Comparison of ENCODE assay signal across 17 cellular contexts in genomic region chr22:47123006-47123826, GRCh38.
DNase-seq lines count a peak whose midpoint lies in the region; ATAC-seq and TF ChIP-seq lines count a peak whose summit lies in the region.
"Had no signal": no experiment of that assay in that cellular context is flagged by ENCODE, and none has a peak within 500 bp of the region (broad histone marks: within the 10 kb centered on the region; RNA-seq: fewer than 3 reads in every experiment).

No MANE protein-coding gene starts in this region.

- no peak for DNase-seq in activated naive CD8-positive, alpha-beta T cell treated with anti-CD3 and anti-CD28 coated beads for 36 hours
- no peak for DNase-seq in activated naive CD8-positive, alpha-beta T cell treated with anti-CD3 and anti-CD28 coated beads, Interleukin-2, amount 50 U/mL, for 24 hours
- DNase-seq in SK-N-MC (ENCODE audit: low read depth, low spot score), result no peak
- DNase-seq in esophagus squamous epithelium (lab: John Stamatoyannopoulos, UW), result no peak
- no peak for DNase-seq in type B pancreatic cell (ENCODE audit: extremely low spot score, unreplicated experiment)
- no peak for DNase-seq in effector CD8-positive, alpha-beta T cell (lab: John Stamatoyannopoulos, UW)
- no peak for DNase-seq in coronary artery (ENCODE audit: low spot score)
- DNase-seq: CD4-positive, alpha-beta memory T cell; mesenchymal stem cell; NCI-H510A; SHP77 treated with DMSO at 0.1 percent for 48 hours; stimulated activated CD4-positive, alpha-beta T cell treated with anti-CD3 and anti-CD28 coated beads, Interleukin-15, amount 100 ng/mL, for 24 hours; stimulated activated naive CD4-positive, alpha-beta T cell treated with Interleukin-2 at 50 U/mL for 16 hours had no signal

- TF ChIP-seq CTCF in esophagus squamous epithelium (IDR thresholded peaks at IDR 0.05) (no peak), type B pancreatic cell (conservative IDR thresholded peaks at IDR 0.05) (no peak), coronary artery (IDR thresholded peaks at IDR 0.05) (no peak)

- peaks cover 6 to 55% (median 11%) of the 10 kb centered on the region in 3 donors for H3K4me1 ChIP-seq in esophagus squamous epithelium

- H3K9me3 Mint-ChIP-seq in activated naive CD8-positive, alpha-beta T cell treated with anti-CD3 and anti-CD28 coated beads for 36 hours, result no peaks in the 10 kb centered on the region
- H3K9me3 Mint-ChIP-seq in activated naive CD8-positive, alpha-beta T cell treated with anti-CD3 and anti-CD28 coated beads, Interleukin-2, amount 50 U/mL, for 24 hours, result no peaks in the 10 kb centered on the region
- no peaks in the 10 kb centered on the region for H3K9me3 Mint-ChIP-seq in type B pancreatic cell
- H3K9me3 Mint-ChIP-seq: activated naive CD4-positive, alpha-beta T cell treated with anti-CD3 and anti-CD28 coated beads, Interleukin-2, amount 50 U/mL, for 24 hours; CD4-positive, alpha-beta memory T cell; T-helper 1 cell treated with Interleukin-12 subunit alpha and Interleukin-12 subunit beta and Interleukin-4 antibody, amounts not matched to agents 30 μg/mL and 1 μg/mL, for 36 hours had no signal

- H3K9me3 ChIP-seq in SK-N-MC (ENCODE audit: low read depth, low read length) (no peaks in the 10 kb centered on the region), esophagus squamous epithelium (no peaks in the 10 kb centered on the region)

- no peaks in the 10 kb centered on the region for H3K27me3 ChIP-seq in esophagus squamous epithelium
- H3K27me3 ChIP-seq: dorsolateral prefrontal cortex had no signal

- H3K4me3 ChIP-seq in SK-N-MC, result no peak overlapping the region
- H3K4me3 ChIP-seq in esophagus squamous epithelium, result no peak overlapping the region
- H3K4me3 ChIP-seq in coronary artery, result no peak overlapping the region
- H3K4me3 ChIP-seq: dorsolateral prefrontal cortex had no signal

- H3K27ac Mint-ChIP-seq in activated naive CD8-positive, alpha-beta T cell treated with anti-CD3 and anti-CD28 coated beads for 36 hours, result peak overlapping the region; percentile 64
- no peak overlapping the region for H3K27ac Mint-ChIP-seq in activated naive CD8-positive, alpha-beta T cell treated with anti-CD3 and anti-CD28 coated beads, Interleukin-2, amount 50 U/mL, for 24 hours
- peak overlapping the region; percentile 73 for H3K27ac Mint-ChIP-seq in type B pancreatic cell
- H3K27ac Mint-ChIP-seq: activated naive CD4-positive, alpha-beta T cell treated with anti-CD3 and anti-CD28 coated beads, Interleukin-2, amount 50 U/mL, for 24 hours; T-helper 1 cell treated with Interleukin-12 subunit alpha and Interleukin-12 subunit beta and Interleukin-4 antibody, amounts not matched to agents 30 μg/mL and 1 μg/mL, for 36 hours had no signal

- H3K36me3 ChIP-seq in SK-N-MC (ENCODE audit: insufficient read depth, low read length) (no peaks in the 10 kb centered on the region), esophagus squamous epithelium (no peaks in the 10 kb centered on the region)

- no peaks in the 10 kb centered on the region for H3K27me3 Mint-ChIP-seq in activated naive CD8-positive, alpha-beta T cell treated with anti-CD3 and anti-CD28 coated beads for 36 hours
- H3K27me3 Mint-ChIP-seq in activated naive CD8-positive, alpha-beta T cell treated with anti-CD3 and anti-CD28 coated beads, Interleukin-2, amount 50 U/mL, for 24 hours, result no peaks in the 10 kb centered on the region
- H3K27me3 Mint-ChIP-seq in type B pancreatic cell, result no peaks in the 10 kb centered on the region
- H3K27me3 Mint-ChIP-seq: activated naive CD4-positive, alpha-beta T cell treated with anti-CD3 and anti-CD28 coated beads, Interleukin-2, amount 50 U/mL, for 24 hours; CD4-positive, alpha-beta memory T cell had no signal

- H3K27ac ChIP-seq in SK-N-MC (peak overlapping the region; percentile 52; the same call in 1 of the 2 replicates), esophagus squamous epithelium (peak overlapping the region in 3 of 4 donors; percentile 34 to 86 (median 58)), coronary artery (no peak overlapping the region)
- H3K27ac ChIP-seq: dorsolateral prefrontal cortex had no signal

- intact Hi-C loops in esophagus squamous epithelium (cut with DNase I), result no loop called here

- WGBS in esophagus squamous epithelium, 2 donors, result 69 to 78% methylated on average over 13 to 14 of the region's 18 CpGs

- peaks cover 2% of the 10 kb centered on the region for H3K36me3 Mint-ChIP-seq in activated naive CD8-positive, alpha-beta T cell treated with anti-CD3 and anti-CD28 coated beads for 36 hours
- no peaks in the 10 kb centered on the region for H3K36me3 Mint-ChIP-seq in activated naive CD8-positive, alpha-beta T cell treated with anti-CD3 and anti-CD28 coated beads, Interleukin-2, amount 50 U/mL, for 24 hours (ENCODE audit: low read depth)
- no peaks in the 10 kb centered on the region for H3K36me3 Mint-ChIP-seq in type B pancreatic cell

- no peak overlapping the region for H3K9ac ChIP-seq in SK-N-MC (ENCODE audit: insufficient read length)

- H3K4me1 Mint-ChIP-seq in activated naive CD8-positive, alpha-beta T cell treated with anti-CD3 and anti-CD28 coated beads for 36 hours, result peaks cover 8% of the 10 kb centered on the region
- H3K4me1 Mint-ChIP-seq in activated naive CD8-positive, alpha-beta T cell treated with anti-CD3 and anti-CD28 coated beads, Interleukin-2, amount 50 U/mL, for 24 hours, result peaks cover 3% of the 10 kb centered on the region
- H3K4me1 Mint-ChIP-seq in type B pancreatic cell (ENCODE audit: unreplicated experiment), result peaks cover 10% of the 10 kb centered on the region

- no peak overlapping the region for H3K4me3 Mint-ChIP-seq in activated naive CD8-positive, alpha-beta T cell treated with anti-CD3 and anti-CD28 coated beads for 36 hours
- H3K4me3 Mint-ChIP-seq in activated naive CD8-positive, alpha-beta T cell treated with anti-CD3 and anti-CD28 coated beads, Interleukin-2, amount 50 U/mL, for 24 hours, result no peak overlapping the region
- H3K4me3 Mint-ChIP-seq in type B pancreatic cell, result no peak overlapping the region
- H3K4me3 Mint-ChIP-seq: activated naive CD4-positive, alpha-beta T cell treated with anti-CD3 and anti-CD28 coated beads, Interleukin-2, amount 50 U/mL, for 24 hours; CD4-positive, alpha-beta memory T cell; T-helper 1 cell treated with Interleukin-12 subunit alpha and Interleukin-12 subunit beta and Interleukin-4 antibody, amounts not matched to agents 30 μg/mL and 1 μg/mL, for 36 hours had no signal

- no peak for ATAC-seq in activated naive CD8-positive, alpha-beta T cell treated with anti-CD3 and anti-CD28 coated beads, Interleukin-2, amount 50 U/mL, for 24 hours
- ATAC-seq in GM18498 (IDR thresholded peaks at IDR 0.05; ENCODE audit: unreplicated experiment), result no peak

- no peak for TF ChIP-seq POLR2A in esophagus squamous epithelium (IDR thresholded peaks at IDR 0.05)

Comparison
In these comparisons a context has a peak if more than half of its experiments do, and no peak if none do; other contexts are left out.
1. H3K27ac ChIP-seq: peak in SK-N-MC (single experiment) and esophagus squamous epithelium (3 of 4); none in coronary artery (0 of 2).